ENCODE assay signal across 21 cellular contexts in genomic region chr10:43852644-43853214, GRCh38.
"Had no signal": no experiment of that assay in that cellular context is flagged by ENCODE, and none has a peak within 500 bp of the region (broad histone marks: within the 10 kb centered on the region; RNA-seq: fewer than 3 reads in every experiment).

No MANE protein-coding gene starts in this region.

- H2AFZ ChIP-seq: parathyroid adenoma had no signal

- H3K4me3 Mint-ChIP-seq: effector memory CD8-positive, alpha-beta T cell; memory B cell; natural killer cell treated with Interleukin-12 subunit alpha and Interleukin-12 subunit beta and Interleukin-15 and Interleukin-18, amount 100 ng/mL, for 72 hours had no signal

- H3K9me3 Mint-ChIP-seq: effector memory CD8-positive, alpha-beta T cell; memory B cell; natural killer cell treated with Interleukin-12 subunit alpha and Interleukin-12 subunit beta and Interleukin-15 and Interleukin-18, amount 100 ng/mL, for 72 hours had no signal

- H3K27me3 ChIP-seq: esophagus muscularis mucosa, gastroesophageal sphincter, sigmoid colon, tibial artery, uterus had no signal

- H3K4me1 ChIP-seq: gastroesophageal sphincter, lower lobe of right lung, parathyroid adenoma, psoas muscle, uterus had no signal

- H3K36me3 ChIP-seq: esophagus muscularis mucosa, gastroesophageal sphincter, left ventricle myocardium inferior, lower lobe of right lung, sigmoid colon, tibial artery, uterus had no signal

- H3K4me1 Mint-ChIP-seq: memory B cell had no signal

- H3K9ac ChIP-seq: parathyroid adenoma had no signal

- H3K27ac ChIP-seq: epithelial cell of prostate, lower lobe of right lung, parathyroid adenoma, psoas muscle, sigmoid colon, uterus had no signal

- H3K4me3 ChIP-seq: esophagus muscularis mucosa, gastroesophageal sphincter, left ventricle myocardium inferior, lower lobe of right lung, psoas muscle, sigmoid colon, skin epidermis, tibial artery, uterus had no signal

- DNase-seq: central memory CD4-positive, alpha-beta T cell; effector memory CD8-positive, alpha-beta T cell; kidney; left cardiac atrium; left ventricle myocardium inferior; lower lobe of right lung; midbrain; psoas muscle; retina; sigmoid colon; stimulated activated CD4-positive, alpha-beta T cell treated with anti-CD3 and anti-CD28 coated beads, Interleukin-12 subunit alpha, Interleukin-12 subunit beta, amount 100 ng/mL, for 4 hours; stimulated activated naive CD4-positive, alpha-beta T cell treated with Interleukin-2 at 50 U/mL for 16 hours; tibial artery; uterus had no signal

- H3K36me3 Mint-ChIP-seq: memory B cell; natural killer cell treated with Interleukin-12 subunit alpha and Interleukin-12 subunit beta and Interleukin-15 and Interleukin-18, amount 100 ng/mL, for 72 hours had no signal

- H3K79me2 ChIP-seq: parathyroid adenoma had no signal

- H3K9me3 ChIP-seq: esophagus muscularis mucosa, gastroesophageal sphincter, left ventricle myocardium inferior, lower lobe of right lung, psoas muscle, sigmoid colon, tibial artery, uterus had no signal

- H3K27me3 Mint-ChIP-seq: natural killer cell treated with Interleukin-12 subunit alpha and Interleukin-12 subunit beta and Interleukin-15 and Interleukin-18, amount 100 ng/mL, for 72 hours had no signal

- H3K27ac Mint-ChIP-seq: effector memory CD8-positive, alpha-beta T cell; memory B cell; natural killer cell treated with Interleukin-12 subunit alpha and Interleukin-12 subunit beta and Interleukin-15 and Interleukin-18, amount 100 ng/mL, for 72 hours had no signal
